ENCODE assay signal across 9 cellular contexts in genomic region chr13:97953376-97953970, GRCh38. TPM values are rescaled to one million over a fixed set of nuclear protein-coding genes. Genes with fewer than 3 reads are reported as not detected.
DNase-seq lines count a peak whose midpoint lies in the region; ATAC-seq and TF ChIP-seq lines count a peak whose summit lies in the region.
"Had no signal": no experiment of that assay in that cellular context is flagged by ENCODE, and none has a peak within 500 bp of the region (broad histone marks: within the 10 kb centered on the region; RNA-seq: fewer than 3 reads in every experiment).

Gene IPO5, plus strand, starts transcription at chr13:97953675. Its CDS starts 23,022 bp downstream, at chr13:97976697.

- ATAC-seq in upper lobe of right lung = no peak
- ATAC-seq in effector memory CD8-positive, alpha-beta T cell (replicated peaks) = no peak

- H3K36me3 Mint-ChIP-seq in activated CD4-positive, alpha-beta T cell treated with anti-CD3 and anti-CD28 coated beads, Interleukin-2, amount 10 ng/mL, durations not matched to agents 7 days and 5 days (ENCODE audit: low read depth) = no peaks in the 10 kb centered on the region
- H3K36me3 Mint-ChIP-seq in effector memory CD8-positive, alpha-beta T cell (ENCODE audit: insufficient read depth) = no peaks in the 10 kb centered on the region

- no peak within 1 kb of the TSS for H3K27ac ChIP-seq in upper lobe of right lung

- no peak within 1 kb of the TSS for H3K4me3 ChIP-seq in upper lobe of right lung
- no peak within 1 kb of the TSS for H3K4me3 ChIP-seq in HAP-1

- H3K27me3 Mint-ChIP-seq in activated CD4-positive, alpha-beta T cell treated with anti-CD3 and anti-CD28 coated beads, Interleukin-2, amount 10 ng/mL, durations not matched to agents 7 days and 5 days = no peaks in the 10 kb centered on the region
- H3K27me3 Mint-ChIP-seq in effector memory CD8-positive, alpha-beta T cell = peaks cover 11 to 19% of the 10 kb centered on the region in 2 donors

- TF ChIP-seq CTCF in upper lobe of right lung (IDR thresholded peaks at IDR 0.05) = no peak

- no peaks in the 10 kb centered on the region for H3K9me3 Mint-ChIP-seq in activated CD4-positive, alpha-beta T cell treated with anti-CD3 and anti-CD28 coated beads, Interleukin-2, amount 10 ng/mL, durations not matched to agents 7 days and 5 days
- H3K9me3 Mint-ChIP-seq in effector memory CD8-positive, alpha-beta T cell = no peaks in the 10 kb centered on the region

- CTCF ChIA-PET in activated CD4-positive, alpha-beta T cell treated with anti-CD3 and anti-CD28 coated beads, Interleukin-2, amount 10 ng/mL, durations not matched to agents 7 days and 5 days (lab: Charles Lee) = interaction anchor here (1.0 to 1.5 kb wide), 2 partner anchors 10 to 12 kb away, joined by 4 to 5 read pairs; no protein-coding TSS in a partner anchor

- no peaks in the 10 kb centered on the region for H3K4me1 ChIP-seq in upper lobe of right lung
- peaks cover 15% of the 10 kb centered on the region for H3K4me1 ChIP-seq in HAP-1

- H3K9me3 ChIP-seq in upper lobe of right lung (no peaks in the 10 kb centered on the region), HAP-1 (no peaks in the 10 kb centered on the region)

- no peak within 1 kb of the TSS for H3K4me3 Mint-ChIP-seq in activated CD4-positive, alpha-beta T cell treated with anti-CD3 and anti-CD28 coated beads, Interleukin-2, amount 10 ng/mL, durations not matched to agents 7 days and 5 days
- H3K4me3 Mint-ChIP-seq in effector memory CD8-positive, alpha-beta T cell = no peak within 1 kb of the TSS

- no peak within 1 kb of the TSS for H3K27ac Mint-ChIP-seq in activated CD4-positive, alpha-beta T cell treated with anti-CD3 and anti-CD28 coated beads, Interleukin-2, amount 10 ng/mL, durations not matched to agents 7 days and 5 days
- H3K27ac Mint-ChIP-seq in effector memory CD8-positive, alpha-beta T cell = no peak within 1 kb of the TSS

- POLR2A ChIA-PET in activated CD4-positive, alpha-beta T cell treated with anti-CD3 and anti-CD28 coated beads, Interleukin-2, amount 10 ng/mL, durations not matched to agents 7 days and 5 days (lab: Charles Lee) = no interaction called here

- H3K36me3 ChIP-seq in upper lobe of right lung = no peaks in the 10 kb centered on the region
- no peaks in the 10 kb centered on the region for H3K36me3 ChIP-seq in HAP-1 (replicated peaks)

- H3K4me1 Mint-ChIP-seq in activated CD4-positive, alpha-beta T cell treated with anti-CD3 and anti-CD28 coated beads, Interleukin-2, amount 10 ng/mL, durations not matched to agents 7 days and 5 days = no peaks in the 10 kb centered on the region
- no peaks in the 10 kb centered on the region for H3K4me1 Mint-ChIP-seq in effector memory CD8-positive, alpha-beta T cell (ENCODE audit: low read depth in 2 of 2)

- in situ Hi-C loops in HAP-1 (cut with MboI; ENCODE audit: low sequenced_read_pairs) = no loop called here

- no peaks in the 10 kb centered on the region for H3K27me3 ChIP-seq in upper lobe of right lung
- no peaks in the 10 kb centered on the region for H3K27me3 ChIP-seq in HAP-1 (ENCODE audit: low read depth)

- DNase-seq in activated CD4-positive, alpha-beta T cell treated with anti-CD3 and anti-CD28 coated beads, Interleukin-2, amount 10 ng/mL, durations not matched to agents 7 days and 5 days = no peak
- no peak for DNase-seq in activated CD4-positive, alpha-beta T cell treated with anti-CD3 and anti-CD28 coated beads for 4 hours
- DNase-seq in dermis blood vessel endothelial cell (no peak), lung microvascular endothelial cell (ENCODE audit: low read depth in 2 of 2) (no peak), upper lobe of right lung (no peak), NCI-H187 (lab: John Stamatoyannopoulos, UW) (no peak), HAP-1 (ENCODE audit: low spot score in 2 of 2) (no peak)
- DNase-seq in effector memory CD8-positive, alpha-beta T cell = no peak
- DNase-seq: NCI-H187 treated with DMSO at 0.1 percent for 48 hours had no signal

- intact Hi-C loops in upper lobe of right lung (cut with DNase I) = no loop called here

RNA-seq across cellular contexts. Expression of gene IPO5, which starts in this region (rescaled TPM):
- total RNA-seq in activated CD4-positive, alpha-beta T cell treated with anti-CD3 and anti-CD28 coated beads, Interleukin-2, amount 10 ng/mL, durations not matched to agents 7 days and 5 days = 100 to 1,000 TPM in 1 of 2 experiments, 10 to 100 TPM in 1; 96.9 to 117 TPM
- total RNA-seq in dermis blood vessel endothelial cell (130 and 228 TPM in 2 replicates), lung microvascular endothelial cell (99.0 and 128 TPM in 2 replicates), upper lobe of right lung (88.6 TPM)
